Comparison of ENCODE assay signal across 29 cellular contexts in the genomic region with DNA sequence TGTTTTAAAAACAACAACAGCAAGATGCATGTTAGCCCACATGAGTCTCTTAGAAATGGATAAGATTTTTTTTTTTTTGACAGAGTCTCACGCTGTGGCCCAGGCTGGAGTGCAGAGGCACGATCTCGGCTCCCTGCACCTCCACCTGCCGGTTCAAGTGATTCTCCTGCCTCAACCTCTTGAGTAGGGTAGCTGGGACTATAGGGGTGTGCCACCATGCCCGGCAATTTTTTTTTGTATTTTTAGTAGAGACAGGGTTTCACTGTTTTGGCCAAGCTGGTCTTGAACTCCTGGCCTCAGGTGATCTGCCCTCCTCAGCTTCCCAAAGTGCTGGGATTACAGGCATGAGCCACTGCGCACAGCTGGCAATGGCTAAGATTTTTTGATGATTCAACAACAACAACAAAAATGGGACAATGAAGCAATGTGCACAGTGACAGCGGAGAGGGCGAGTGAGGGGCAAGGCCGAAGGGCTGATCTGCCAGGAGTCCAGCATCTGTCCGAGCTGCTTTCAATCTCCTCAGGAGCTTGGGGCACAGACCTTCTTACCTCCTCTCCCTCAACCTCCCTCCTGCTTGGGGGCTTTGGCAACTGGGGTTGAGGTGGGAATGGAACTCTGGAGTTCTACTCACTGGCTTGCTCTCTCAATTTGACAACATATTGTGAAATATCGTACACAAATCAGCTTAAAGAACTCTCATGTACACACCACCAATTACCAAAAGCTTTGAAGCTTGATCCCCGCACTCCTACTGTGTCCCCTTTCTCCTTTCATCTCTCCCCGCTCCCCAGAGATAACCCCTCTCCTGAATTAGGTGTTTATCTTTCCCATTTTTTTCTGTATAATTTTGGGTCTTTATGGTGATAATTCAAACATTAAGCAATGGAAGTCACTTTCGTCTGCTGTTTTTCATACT. TPM values are rescaled to one million over a fixed set of nuclear protein-coding genes. Genes with fewer than 3 reads are reported as not detected.
DNase-seq lines count a peak whose midpoint lies in the region; ATAC-seq, FAIRE-seq and TF ChIP-seq lines count a peak whose summit lies in the region.
"Had no signal": no experiment of that assay in that cellular context is flagged by ENCODE, and none has a peak within 500 bp of the region (broad histone marks: within the 10 kb centered on the region; RNA-seq: fewer than 3 reads in every experiment).

No MANE protein-coding gene starts in this region.

- no peak for TF ChIP-seq POLR2A in K562 (conservative IDR thresholded peaks at IDR 0.05)
- TF ChIP-seq POLR2A in HepG2 (IDR thresholded peaks at IDR 0.05; ENCODE audit: insufficient read depth in 1 of 2, low read depth in 2 of 2, low read length in 2 of 2) = no peak

- H3K9me3 ChIP-seq in K562 (replicated peaks; ENCODE audit: control insufficient read depth, insufficient read depth, low read depth, low read length) (no peaks in the 10 kb centered on the region), HepG2 (ENCODE audit: low read length) (no peaks in the 10 kb centered on the region), osteoblast (ENCODE audit: low read depth, low read length) (no peaks in the 10 kb centered on the region)
- H3K9me3 ChIP-seq: A549, SJSA1 had no signal

- intact Hi-C loops in K562 (cut with micrococcal nuclease) (no loop called here), HepG2 (cut with micrococcal nuclease; ENCODE audit: unreplicated experiment) (no loop called here)

- H3K27me3 ChIP-seq in K562 (ENCODE audit: control insufficient read depth in 2 of 2, insufficient read depth in 2 of 2, low read length in 2 of 2) (peaks cover 35 to 65% of the 10 kb centered on the region in 2 experiments), HepG2 (ENCODE audit: control insufficient read depth in 1 of 2, insufficient read depth in 2 of 2, low read length in 2 of 2) (no peaks in the 10 kb centered on the region), osteoblast (ENCODE audit: insufficient read depth, low read length) (peaks cover 22% of the 10 kb centered on the region)

- in situ Hi-C loops in GM13976 (cut with MboI; ENCODE audit: low sequenced_read_pairs, unreplicated experiment) = no loop called here
- in situ Hi-C loops in K562 (cut with MboI) = no loop called here
- in situ Hi-C loops in HepG2 (cut with HindIII; ENCODE audit: extremely low pct_ligation_motif_present, low pct_unique_long_range_greater_than_20kb) = no loop called here

- WGBS in K562 (ENCODE audit: insufficient coverage, low coverage, missing lambda C conversion rate) = 8% methylated on average over 14 of the region's 14 CpGs
- WGBS in HepG2 (ENCODE audit: low lambda C conversion rate) = 70% methylated on average over 14 of the region's 14 CpGs

- POLR2A ChIA-PET in K562 (lab: Yijun Ruan, JAX) = interaction anchor here (0.7 to 0.8 kb wide), 2 partner anchors 30 to 33 kb away, joined by 3 to 4 read pairs; no protein-coding TSS in a partner anchor
- POLR2A ChIA-PET in HepG2 (lab: Yijun Ruan, JAX) = interaction anchor here (1.0 to 3.7 kb wide), 4 partner anchors 34 to 246 kb away, joined by 3 to 17 read pairs (median 4); a partner anchor contains a TSS

- DNase-seq in AG20443 (ENCODE audit: low spot score) (peak; percentile 2), GM13976 (ENCODE audit: low spot score) (peak; percentile 1), K562 (ENCODE audit: extremely low read depth in 1 of 4, low spot score in 3 of 4) (peak in 3 of 4 experiments; percentile 1 to 4 (median 2)), HepG2 (ENCODE audit: low spot score) (peak; percentile 76), GM10266 (ENCODE audit: extremely low spot score) (no peak), osteoblast (ENCODE audit: insufficient read length, low spot score, missing footprints) (no peak)
- DNase-seq: C1 segment of cervical spinal cord; CD4-positive, alpha-beta memory T cell; COR-L47; DMS53; GM23248; H9; HFFc6; Karpas-422; NCI-H1092; NCI-H1417 treated with DMSO at 0.1 percent for 48 hours; NCI-H1694 treated with DMSO at 0.1 percent for 48 hours; NCI-H2081; NCI-H2227 treated with DMSO at 0.1 percent for 48 hours; NCI-H526 treated with DMSO at 0.1 percent for 48 hours; Right ventricle myocardium superior; RPMI8226 had no signal

- no TSS peak for BruUV-seq in K562 (replicated peaks; lab: Mats Ljungman, UMichigan)
- BruUV-seq in HepG2 (replicated peaks; lab: Mats Ljungman, UMichigan) = no TSS peak

- FAIRE-seq in K562 (lab: Jason Lieb, UNC) = no peak
- peak; percentile 52 for FAIRE-seq in HepG2 (lab: Jason Lieb, UNC)
- FAIRE-seq: A549, G401.6, GM12891 had no signal

- H3K27ac ChIP-seq in K562 (ENCODE audit: extremely low read depth, low read depth, low read length) = no peak overlapping the region
- peak overlapping the region; percentile 64 for H3K27ac ChIP-seq in HepG2 (ENCODE audit: extremely low read length, insufficient read depth, low read length)
- H3K27ac ChIP-seq in osteoblast (ENCODE audit: low read depth, low read length) = no peak overlapping the region
- H3K27ac ChIP-seq: A549, GM23248, SJSA1 had no signal

- no peaks in the 10 kb centered on the region for H3K9me1 ChIP-seq in K562 (ENCODE audit: control insufficient read depth, insufficient read depth, low read length)

- H3K4me1 ChIP-seq in K562 (replicated peaks in 1 of 2; ENCODE audit: control insufficient read depth in 2 of 2, insufficient read depth in 2 of 2, low read length in 2 of 2) = peaks cover 2 to 10% of the 10 kb centered on the region in 2 experiments; a peak in 3 of 5 replicates
- H3K4me1 ChIP-seq in HepG2 (ENCODE audit: insufficient read depth, low read length) = peaks cover 64% of the 10 kb centered on the region
- no peaks in the 10 kb centered on the region for H3K4me1 ChIP-seq in osteoblast (ENCODE audit: insufficient read depth, low read length)
- H3K4me1 ChIP-seq: A549, SJSA1 had no signal

- no peak overlapping the region for H3K4me2 ChIP-seq in K562 (ENCODE audit: insufficient read depth, low read length)
- H3K4me2 ChIP-seq in HepG2 (ENCODE audit: low read depth, low read length) = peak overlapping the region; percentile 61
- no peak overlapping the region for H3K4me2 ChIP-seq in osteoblast (ENCODE audit: insufficient read depth, low read length)
- H3K4me2 ChIP-seq: A549 had no signal

- H3K9ac ChIP-seq in K562 (ENCODE audit: insufficient read depth in 1 of 2, low read depth in 2 of 2, low read length in 2 of 2) = no peak overlapping the region
- peak overlapping the region; percentile 45 for H3K9ac ChIP-seq in HepG2 (ENCODE audit: insufficient read depth, low read depth, low read length)
- H3K9ac ChIP-seq: GM23248 had no signal

- TF ChIP-seq RAD21 in K562 (CRISPR knock-in tag; conservative IDR thresholded peaks at IDR 0.05 in 1 of 2, IDR thresholded peaks at IDR 0.05 in 1 of 2) = no peak
- no peak for TF ChIP-seq RAD21 in HepG2 (CRISPR knock-in tag; IDR thresholded peaks at IDR 0.05)

- ATAC-seq in K562 (no peak), HepG2 (peak; percentile 24; the same call in 2 of the 3 replicates), HG03108 (IDR thresholded peaks at IDR 0.05; ENCODE audit: unreplicated experiment) (no peak), HG03175 (IDR thresholded peaks at IDR 0.05; ENCODE audit: unreplicated experiment) (no peak)
- ATAC-seq: A549 had no signal

- H3K36me3 ChIP-seq in K562 (ENCODE audit: control insufficient read depth, insufficient read depth, low read length) = no peaks in the 10 kb centered on the region
- H3K36me3 ChIP-seq in HepG2 (replicated peaks in 1 of 2; ENCODE audit: control insufficient read depth in 1 of 2, insufficient read depth in 2 of 2, low read length in 2 of 2) = peaks cover 5 to 21% of the 10 kb centered on the region in 2 experiments; a peak in 3 of 5 replicates
- no peaks in the 10 kb centered on the region for H3K36me3 ChIP-seq in osteoblast (ENCODE audit: insufficient read depth, low read length)
- H3K36me3 ChIP-seq: SJSA1 had no signal

- H2AFZ ChIP-seq in K562 (ENCODE audit: low read depth, low read length) (no peak overlapping the region), HepG2 (ENCODE audit: low read length) (no peak overlapping the region), osteoblast (ENCODE audit: low read length) (no peak overlapping the region)
- H2AFZ ChIP-seq: GM23248 had no signal

- CTCF ChIA-PET in K562 (lab: Yijun Ruan, JAX; ENCODE audit: low intra/inter-chr PET ratio) (no interaction called here), HepG2 (lab: Yijun Ruan, JAX; ENCODE audit: low intra/inter-chr PET ratio, low total read pairs) (no interaction called here)

- TF ChIP-seq EP300 in K562 (IDR thresholded peaks at IDR 0.05; ENCODE audit: low read length) (no peak), HepG2 (IDR thresholded peaks at IDR 0.05; ENCODE audit: low read depth in 2 of 2, low read length in 2 of 2) (peak in 1 of 2 experiments; percentile 85; a peak in 2 of 4 replicates), HepG2 (CRISPR knock-in tag; IDR thresholded peaks at IDR 0.05; ENCODE audit: borderline replicate concordance) (no peak; the same call in 1 of the 2 replicates)

- H3K79me2 ChIP-seq in K562 (ENCODE audit: control insufficient read depth, insufficient read depth, low read length) = no peaks in the 10 kb centered on the region
- H3K79me2 ChIP-seq in HepG2 (ENCODE audit: insufficient read depth, low read length) = peaks cover 34% of the 10 kb centered on the region
- no peaks in the 10 kb centered on the region for H3K79me2 ChIP-seq in osteoblast (ENCODE audit: insufficient read depth, low read length)

- H3K4me3 ChIP-seq in K562 = no peak overlapping the region
- peak overlapping the region in 2 of 3 experiments; percentile 4 to 46; a peak in 3 of 6 replicates for H3K4me3 ChIP-seq in HepG2 (replicated peaks in 1 of 3; ENCODE audit: insufficient read depth in 1 of 3, low read depth in 2 of 3, low read length in 3 of 3)
- H3K4me3 ChIP-seq in osteoblast (ENCODE audit: insufficient read depth, low read length) = no peak overlapping the region
- H3K4me3 ChIP-seq: A549, GM23248, SJSA1 had no signal

- H4K20me1 ChIP-seq in K562 (replicated peaks; ENCODE audit: control insufficient read depth, insufficient read depth, low read length) (no peaks in the 10 kb centered on the region), HepG2 (ENCODE audit: insufficient read depth, low read length) (no peaks in the 10 kb centered on the region), osteoblast (ENCODE audit: insufficient read depth, low read length) (no peaks in the 10 kb centered on the region)

- no peak for TF ChIP-seq CTCF in GM13976 (IDR thresholded peaks at IDR 0.05; ENCODE audit: borderline replicate concordance, control extremely low read depth, extremely low read depth, insufficient read depth, missing control alignments)
- TF ChIP-seq CTCF in K562 (IDR thresholded peaks at IDR 0.05 in 2 of 3, conservative IDR thresholded peaks at IDR 0.05 in 1 of 3; ENCODE audit: insufficient read depth in 2 of 3, low read depth in 1 of 3, low read length in 3 of 3) = no peak
- TF ChIP-seq CTCF in HepG2 (CRISPR knock-in tag; IDR thresholded peaks at IDR 0.05) = no peak
- no peak for TF ChIP-seq CTCF in GM10266 (IDR thresholded peaks at IDR 0.05; ENCODE audit: control insufficient read depth, insufficient read depth, low read depth, missing control alignments)
- TF ChIP-seq CTCF in osteoblast (IDR thresholded peaks at IDR 0.05; ENCODE audit: extremely low read depth, low read depth, low read length) = no peak

RNA-seq across cellular contexts. Expression of a gene that starts 3.4 kb away (rescaled TPM):
- not detected in 2 replicates for total RNA-seq in K562 (2011; cell fraction: chromatin; rRNA removed; ENCODE audit: low replicate concordance)
- not detected in 2 replicates for total RNA-seq in K562 (2011; cell fraction: nucleolus; rRNA removed)
- not detected in 2 replicates for total RNA-seq in K562 (2011; cell fraction: nucleoplasm; rRNA removed)
- total RNA-seq in K562 (2014; rRNA removed) (not detected in 2 replicates), K562 (2014; rRNA removed; fragmentation: Illumina TruSeq; extraction: Trizol) (not detected in 2 replicates), K562 (2015; rRNA removed; fragmentation: Illumina TruSeq; extraction: Trizol) (not detected in 2 replicates), K562 (2021) (not detected in 2 replicates), HepG2 (2016; rRNA removed; fragmentation: Illumina TruSeq; extraction: Trizol) (6.8 and 8.8 TPM in 2 replicates), osteoblast (not detected in 2 replicates)
- polyA plus RNA-seq in K562 (2011; rRNA removed) (not detected in 2 replicates), K562 (2014; fragmentation: Illumina TruSeq; extraction: Trizol) (not detected in 2 replicates), K562 (2014; fragmentation: Nextera tagmentation; extraction: Ambion mirVana) (not detected), K562 (2014; rRNA removed) (not detected in 2 replicates), HepG2 (2011; rRNA removed) (8.1 and 10.0 TPM in 2 replicates)
- polyA plus RNA-seq in K562 (2011; cell fraction: cytosol; rRNA removed) = not detected in 2 replicates
- not detected in 2 replicates for polyA plus RNA-seq in K562 (2011; cell fraction: nucleus; rRNA removed)
- polyA plus RNA-seq in K562 (2012) = 0.01 TPM in 1 of 2 replicates, not detected in the other
- polyA minus RNA-seq in K562 (2011; rRNA and poly(A)+ RNA removed) = not detected in 2 replicates
- polyA minus RNA-seq in K562 (2011; cell fraction: cytosol; rRNA and poly(A)+ RNA removed) = not detected in 2 replicates
- polyA minus RNA-seq in K562 (2011; cell fraction: nucleus; rRNA and poly(A)+ RNA removed) = not detected in 2 replicates
- 0.88 and 1.2 TPM in 2 replicates for total RNA-seq in HepG2 (2016; cell fraction: cytosol; rRNA removed; fragmentation: Illumina TruSeq; extraction: Trizol; ENCODE audit: low read depth)
- 6.9 and 9.5 TPM in 2 replicates for total RNA-seq in HepG2 (2016; cell fraction: insoluble cytoplasmic fraction; rRNA removed; fragmentation: Illumina TruSeq; extraction: Trizol)
- 4.1 and 4.5 TPM in 2 replicates for total RNA-seq in HepG2 (2016; cell fraction: membrane; rRNA removed; fragmentation: Illumina TruSeq; extraction: Trizol)
- total RNA-seq in HepG2 (2016; cell fraction: nucleus; rRNA removed; fragmentation: Illumina TruSeq; extraction: Trizol) = 14.4 and 15.5 TPM in 2 replicates
- polyA plus RNA-seq in HepG2 (2011; cell fraction: cytosol; rRNA removed) = 6.5 and 7.5 TPM in 2 replicates
- 18.9 and 20.1 TPM in 2 replicates for polyA plus RNA-seq in HepG2 (2011; cell fraction: nucleus; rRNA removed)
- 8.7 and 11.5 TPM in 2 replicates for polyA plus RNA-seq in HepG2 (2012)
- polyA plus RNA-seq in HepG2 (2016; cell fraction: cytosol; fragmentation: Illumina TruSeq; extraction: Trizol; ENCODE audit: low read depth) = 1.5 and 1.8 TPM in 2 replicates
- 6.3 and 8.4 TPM in 2 replicates for polyA plus RNA-seq in HepG2 (2016; cell fraction: insoluble cytoplasmic fraction; fragmentation: Illumina TruSeq; extraction: Trizol; ENCODE audit: low read depth)
- polyA plus RNA-seq in HepG2 (2016; cell fraction: membrane; fragmentation: Illumina TruSeq; extraction: Trizol; ENCODE audit: low read depth) = 2.7 and 2.9 TPM in 2 replicates
- 23.7 and 27.2 TPM in 2 replicates for polyA plus RNA-seq in HepG2 (2016; cell fraction: nucleus; fragmentation: Illumina TruSeq; extraction: Trizol; ENCODE audit: insufficient read depth, low read depth)
- polyA minus RNA-seq in HepG2 (2011; rRNA and poly(A)+ RNA removed; ENCODE audit: low replicate concordance) = 0.05 and 27.2 TPM in 2 replicates
- polyA minus RNA-seq in HepG2 (2011; cell fraction: cytosol; rRNA and poly(A)+ RNA removed) = 6.4 and 6.6 TPM in 2 replicates
- polyA minus RNA-seq in HepG2 (2011; cell fraction: nucleus; rRNA and poly(A)+ RNA removed) = 12.2 and 14.0 TPM in 2 replicates
- total RNA-seq: CD4-positive, alpha-beta memory T cell; GM23248; H9; HFFc6; NCI-H460; SJSA1 had no signal
- polyA plus RNA-seq: A549 had no signal

RNA-seq across cellular contexts. Expression of a gene that starts 3.6 kb away (rescaled TPM):
- not detected in 2 replicates for total RNA-seq in K562 (2011; cell fraction: chromatin; rRNA removed; ENCODE audit: low replicate concordance)
- total RNA-seq in K562 (2011; cell fraction: nucleolus; rRNA removed) = not detected in 2 replicates
- not detected in 2 replicates for total RNA-seq in K562 (2011; cell fraction: nucleoplasm; rRNA removed)
- total RNA-seq in K562 (2014; rRNA removed) (not detected in 2 replicates), K562 (2014; rRNA removed; fragmentation: Illumina TruSeq; extraction: Trizol) (not detected in 2 replicates), K562 (2015; rRNA removed; fragmentation: Illumina TruSeq; extraction: Trizol) (not detected in 2 replicates), K562 (2021) (not detected in 2 replicates), HepG2 (2016; rRNA removed; fragmentation: Illumina TruSeq; extraction: Trizol) (5.8 and 15.1 TPM in 2 replicates), osteoblast (not detected in 2 replicates)
- polyA plus RNA-seq in K562 (2011; rRNA removed) (not detected in 2 replicates), K562 (2014; fragmentation: Illumina TruSeq; extraction: Trizol) (not detected in 2 replicates), K562 (2014; fragmentation: Nextera tagmentation; extraction: Ambion mirVana) (under 1 TPM; 0.01 TPM), K562 (2014; rRNA removed) (not detected in 2 replicates), HepG2 (2011; rRNA removed) (38.8 and 39.0 TPM in 2 replicates)
- not detected in 2 replicates for polyA plus RNA-seq in K562 (2011; cell fraction: cytosol; rRNA removed)
- not detected in 2 replicates for polyA plus RNA-seq in K562 (2011; cell fraction: nucleus; rRNA removed)
- polyA plus RNA-seq in K562 (2012) = 0.03 and 0.05 TPM in 2 replicates
- polyA minus RNA-seq in K562 (2011; rRNA and poly(A)+ RNA removed) = not detected in 2 replicates
- not detected in 2 replicates for polyA minus RNA-seq in K562 (2011; cell fraction: cytosol; rRNA and poly(A)+ RNA removed)
- polyA minus RNA-seq in K562 (2011; cell fraction: nucleus; rRNA and poly(A)+ RNA removed) = not detected in 2 replicates
- 5.3 and 5.7 TPM in 2 replicates for total RNA-seq in HepG2 (2016; cell fraction: cytosol; rRNA removed; fragmentation: Illumina TruSeq; extraction: Trizol; ENCODE audit: low read depth)
- 5.6 and 16.0 TPM in 2 replicates for total RNA-seq in HepG2 (2016; cell fraction: insoluble cytoplasmic fraction; rRNA removed; fragmentation: Illumina TruSeq; extraction: Trizol)
- total RNA-seq in HepG2 (2016; cell fraction: membrane; rRNA removed; fragmentation: Illumina TruSeq; extraction: Trizol) = 7.7 and 8.7 TPM in 2 replicates
- total RNA-seq in HepG2 (2016; cell fraction: nucleus; rRNA removed; fragmentation: Illumina TruSeq; extraction: Trizol) = 23.5 and 27.9 TPM in 2 replicates
- polyA plus RNA-seq in HepG2 (2011; cell fraction: cytosol; rRNA removed) = 12.7 and 15.4 TPM in 2 replicates
- 217 and 232 TPM in 2 replicates for polyA plus RNA-seq in HepG2 (2011; cell fraction: nucleus; rRNA removed)
- polyA plus RNA-seq in HepG2 (2012) = 20.2 and 28.6 TPM in 2 replicates
- polyA plus RNA-seq in HepG2 (2016; cell fraction: cytosol; fragmentation: Illumina TruSeq; extraction: Trizol; ENCODE audit: low read depth) = 3.8 and 4.6 TPM in 2 replicates
- polyA plus RNA-seq in HepG2 (2016; cell fraction: insoluble cytoplasmic fraction; fragmentation: Illumina TruSeq; extraction: Trizol; ENCODE audit: low read depth) = 5.9 and 6.3 TPM in 2 replicates
- polyA plus RNA-seq in HepG2 (2016; cell fraction: membrane; fragmentation: Illumina TruSeq; extraction: Trizol; ENCODE audit: low read depth) = 6.7 and 6.8 TPM in 2 replicates
- polyA plus RNA-seq in HepG2 (2016; cell fraction: nucleus; fragmentation: Illumina TruSeq; extraction: Trizol; ENCODE audit: insufficient read depth, low read depth) = 70.1 and 70.4 TPM in 2 replicates
- 18.3 TPM in 1 of 2 replicates, not detected in the other for polyA minus RNA-seq in HepG2 (2011; rRNA and poly(A)+ RNA removed; ENCODE audit: low replicate concordance)
- polyA minus RNA-seq in HepG2 (2011; cell fraction: cytosol; rRNA and poly(A)+ RNA removed) = 3.8 and 5.0 TPM in 2 replicates
- polyA minus RNA-seq in HepG2 (2011; cell fraction: nucleus; rRNA and poly(A)+ RNA removed) = 34.4 and 34.7 TPM in 2 replicates
- total RNA-seq: CD4-positive, alpha-beta memory T cell; GM23248; H9; HFFc6; NCI-H460; Right ventricle myocardium superior; SJSA1 had no signal
- polyA plus RNA-seq: A549; CD4-positive, alpha-beta memory T cell; GM23248 had no signal

Comparison
In these comparisons a context has a peak if more than half of its experiments do, and no peak if none do; other contexts are left out.
1. DNase-seq: peak in AG20443 (single experiment), GM13976 (single experiment), K562 (3 of 4) and HepG2 (single experiment); none in GM10266 (single experiment) and osteoblast (single experiment).
2. H3K4me3 ChIP-seq: peak in HepG2 (2 of 3); none in K562 (single experiment) and osteoblast (single experiment).